Comparison of ENCODE assay signal across 9 cellular contexts in genomic region chr1:156898151-156898550, GRCh38. TPM values are rescaled to one million over a fixed set of nuclear protein-coding genes. Genes with fewer than 3 reads are reported as not detected.
DNase-seq lines count a peak whose midpoint lies in the region; ATAC-seq, FAIRE-seq and TF ChIP-seq lines count a peak whose summit lies in the region.
"Had no signal": no experiment of that assay in that cellular context is flagged by ENCODE, and none has a peak within 500 bp of the region (broad histone marks: within the 10 kb centered on the region; RNA-seq: fewer than 3 reads in every experiment).

No MANE protein-coding gene starts in this region.

- H3K79me2 ChIP-seq in endothelial cell of umbilical vein (ENCODE audit: control insufficient read depth, insufficient read depth, low read length), result peaks cover 92% of the 10 kb centered on the region

- H2AFZ ChIP-seq in endothelial cell of umbilical vein (ENCODE audit: low read depth, low read length), result no peak overlapping the region

- no peaks in the 10 kb centered on the region for H3K9me1 ChIP-seq in endothelial cell of umbilical vein (replicated peaks; ENCODE audit: control insufficient read depth, extremely low read depth, insufficient read depth, low read length)

- no peaks in the 10 kb centered on the region for H3K36me3 Mint-ChIP-seq in mesothelial cell of epicardium

- no peak overlapping the region for H3K4me3 Mint-ChIP-seq in mesothelial cell of epicardium

- peak; percentile 100 for FAIRE-seq in endothelial cell of umbilical vein (lab: Jason Lieb, UNC)

- H3K36me3 ChIP-seq in endothelial cell of umbilical vein (ENCODE audit: control insufficient read depth in 2 of 2, extremely low read depth in 1 of 2, insufficient read depth in 2 of 2, low read length in 2 of 2), result peaks cover 0 to 2% of the 10 kb centered on the region in 2 experiments
- no peaks in the 10 kb centered on the region for H3K36me3 ChIP-seq in effector memory CD4-positive, alpha-beta T cell (ENCODE audit: control insufficient read depth, insufficient read depth, low read length)

- H3K27me3 Mint-ChIP-seq in mesothelial cell of epicardium (ENCODE audit: low read depth), result peaks cover 7% of the 10 kb centered on the region

- no peak for TF ChIP-seq CTCF in endothelial cell of umbilical vein (IDR thresholded peaks at IDR 0.05; ENCODE audit: extremely low read depth in 1 of 2, insufficient read depth in 1 of 2, low read depth in 1 of 2, low read length in 2 of 2)
- no peak for TF ChIP-seq CTCF in mesothelial cell of epicardium (IDR thresholded peaks at IDR 0.05; ENCODE audit: unreplicated experiment)

- ATAC-seq in HG03460 (IDR thresholded peaks at IDR 0.05; ENCODE audit: unreplicated experiment), result no peak

- peak overlapping the region; percentile 77 for H3K27ac Mint-ChIP-seq in mesothelial cell of epicardium

- peak overlapping the region; percentile 95 for H3K27ac ChIP-seq in endothelial cell of umbilical vein (ENCODE audit: insufficient read depth, low read depth, low read length)
- H3K27ac ChIP-seq in effector memory CD4-positive, alpha-beta T cell (ENCODE audit: insufficient read depth, low read length, poor library complexity, severe bottlenecking), result no peak overlapping the region
- H3K27ac ChIP-seq: C4-2B had no signal

- POLR2A ChIA-PET in endothelial cell of umbilical vein (lab: Charles Lee), result no interaction called here

- peaks cover 54% of the 10 kb centered on the region for H3K4me1 Mint-ChIP-seq in mesothelial cell of epicardium

- DNase-seq in 8988T, result peak; percentile 89
- peak; percentile 22 for DNase-seq in NOMO-1 treated with dmso at 0.1 percent for 144 hours (lab: John Stamatoyannopoulos, UW; ENCODE audit: unreplicated experiment)
- DNase-seq in endothelial cell of umbilical vein (ENCODE audit: low read depth, low spot score), result peak; percentile 97
- no peak for DNase-seq in mesothelial cell of epicardium (ENCODE audit: low spot score in 2 of 2, unreplicated experiment in 2 of 2)
- DNase-seq in activated gamma-delta T cell (lab: John Stamatoyannopoulos, UW), result no peak
- no peak for DNase-seq in effector memory CD4-positive, alpha-beta T cell
- DNase-seq in HK-2 (ENCODE audit: unreplicated experiment), result no peak

- H3K4me3 ChIP-seq in endothelial cell of umbilical vein (replicated peaks in 1 of 3; ENCODE audit: insufficient read depth in 1 of 3, low read depth in 1 of 3, low read length in 3 of 3), result peak overlapping the region in 1 of 3 experiments; percentile 38
- no peak overlapping the region for H3K4me3 ChIP-seq in effector memory CD4-positive, alpha-beta T cell (ENCODE audit: insufficient read depth, low read depth, low read length, poor library complexity, severe bottlenecking)

- H3K4me2 ChIP-seq in endothelial cell of umbilical vein (ENCODE audit: insufficient read depth, low read length), result peak overlapping the region; percentile 96

- no peaks in the 10 kb centered on the region for H3K9me3 ChIP-seq in endothelial cell of umbilical vein (replicated peaks; ENCODE audit: control insufficient read depth, insufficient read depth, low read length)
- H3K9me3 ChIP-seq in effector memory CD4-positive, alpha-beta T cell (ENCODE audit: control insufficient read depth, low read length), result no peaks in the 10 kb centered on the region

- intact Hi-C loops in endothelial cell of umbilical vein (cut with micrococcal nuclease), result loop anchor here (10.0 kb wide), 1 partner anchor 393 kb away; the partner anchor contains the start of gene MEF2D

- H3K9ac ChIP-seq in endothelial cell of umbilical vein (replicated peaks; ENCODE audit: extremely low read depth, insufficient read depth, low read length), result peak overlapping the region; percentile 84

- no peaks in the 10 kb centered on the region for H3K27me3 ChIP-seq in endothelial cell of umbilical vein (ENCODE audit: control insufficient read depth in 2 of 2, insufficient read depth in 2 of 2, low read length in 2 of 2)
- H3K27me3 ChIP-seq in effector memory CD4-positive, alpha-beta T cell (replicated peaks; ENCODE audit: control insufficient read depth, insufficient read depth, low read length, poor library complexity, severe bottlenecking), result peaks cover 20% of the 10 kb centered on the region

- H3K9me3 Mint-ChIP-seq in mesothelial cell of epicardium, result no peaks in the 10 kb centered on the region

- TF ChIP-seq POLR2A in endothelial cell of umbilical vein (IDR thresholded peaks at IDR 0.05; ENCODE audit: low read depth, low read length), result no peak

- H3K4me1 ChIP-seq in endothelial cell of umbilical vein (ENCODE audit: control insufficient read depth, extremely low read depth, insufficient read depth, low read length), result peaks cover 80% of the 10 kb centered on the region
- H3K4me1 ChIP-seq in effector memory CD4-positive, alpha-beta T cell (ENCODE audit: control insufficient read depth, insufficient read depth, low read length, poor library complexity, severe bottlenecking), result peaks cover 6% of the 10 kb centered on the region

- H4K20me1 ChIP-seq in endothelial cell of umbilical vein (replicated peaks; ENCODE audit: control insufficient read depth, extremely low read depth, insufficient read depth, low read length), result no peaks in the 10 kb centered on the region

- dilution Hi-C loops in endothelial cell of umbilical vein (cut with MboI; ENCODE audit: extremely low pct_ligation_motif_present, low sequenced_read_pairs), result no loop called here

- BruUV-seq in endothelial cell of umbilical vein (replicated peaks; lab: Mats Ljungman, UMichigan), result no TSS peak

- CTCF ChIA-PET in endothelial cell of umbilical vein (lab: Charles Lee), result interaction anchor here (0.7 to 2.8 kb wide), 5 partner anchors 8 to 172 kb away, joined by 3 to 14 read pairs (median 7); partner anchors contain the start of gene LRRC71

TF ChIP-seq in endothelial cell of umbilical vein, 7 proteins besides CTCF, POLR2A, EP300 and RAD21:
- TF ChIP-seq POLR2AphosphoS5 (IDR thresholded peaks at IDR 0.05; ENCODE audit: insufficient read depth, low read depth, low read length), result peak; percentile 84
- peak; percentile 73 for TF ChIP-seq FOS (IDR thresholded peaks at IDR 0.05; ENCODE audit: borderline replicate concordance, insufficient read depth, low read length)
- TF ChIP-seq EZH2 (IDR thresholded peaks at IDR 0.05; ENCODE audit: borderline replicate concordance, low read depth, low read length, severe bottlenecking), result no peak
- TF ChIP-seq JUN (IDR thresholded peaks at IDR 0.05; ENCODE audit: borderline replicate concordance, insufficient read depth, insufficient read length, low read depth), result no peak
- no peak for TF ChIP-seq GATA2 (IDR thresholded peaks at IDR 0.05; ENCODE audit: insufficient read depth, insufficient read length, low read depth, low read length)
- TF ChIP-seq MYC (IDR thresholded peaks at IDR 0.05; ENCODE audit: low read depth, low read length), result no peak
- no peak for TF ChIP-seq MAX (IDR thresholded peaks at IDR 0.05; ENCODE audit: insufficient read depth, insufficient read length)

RNA-seq across cellular contexts. Expression of gene PEAR1, which starts 4.6 kb away (rescaled TPM):
- total RNA-seq in endothelial cell of umbilical vein (88.7 and 90.7 TPM in 2 replicates), mesothelial cell of epicardium (13.8 to 16.1 TPM (median 15.7 TPM) in 3 replicates)
- 101 and 106 TPM in 2 replicates for polyA plus RNA-seq in endothelial cell of umbilical vein
- polyA plus RNA-seq in endothelial cell of umbilical vein (2011; cell fraction: cytosol; rRNA removed), result 63.4 and 71.9 TPM in 2 replicates
- polyA plus RNA-seq in endothelial cell of umbilical vein (2011; cell fraction: nucleus; rRNA removed), result 345 and 371 TPM in 2 replicates
- 59.2 and 68.7 TPM in 2 replicates for polyA plus RNA-seq in endothelial cell of umbilical vein (2012)
- polyA minus RNA-seq in endothelial cell of umbilical vein, result 61.8 and 69.8 TPM in 2 replicates
- 0.31 TPM for polyA minus RNA-seq in endothelial cell of umbilical vein (2011; cell fraction: cytosol; rRNA and poly(A)+ RNA removed)
- polyA minus RNA-seq in endothelial cell of umbilical vein (2011; cell fraction: nucleus; rRNA and poly(A)+ RNA removed), result 62.5 and 69.6 TPM in 2 replicates

RNA-seq across cellular contexts. Expression of gene LRRC71, which starts 22.3 kb away (rescaled TPM):
- total RNA-seq in endothelial cell of umbilical vein (0.66 and 1.2 TPM in 2 replicates), mesothelial cell of epicardium (0.11 to 0.34 TPM (median 0.13 TPM) in 3 replicates)
- 0.33 and 0.35 TPM in 2 replicates for polyA plus RNA-seq in endothelial cell of umbilical vein
- polyA plus RNA-seq in endothelial cell of umbilical vein (2011; cell fraction: cytosol; rRNA removed), result 0.06 and 0.13 TPM in 2 replicates
- 2.0 and 2.6 TPM in 2 replicates for polyA plus RNA-seq in endothelial cell of umbilical vein (2011; cell fraction: nucleus; rRNA removed)
- polyA plus RNA-seq in endothelial cell of umbilical vein (2012), result 0.46 and 0.51 TPM in 2 replicates
- polyA minus RNA-seq in endothelial cell of umbilical vein, result 0.28 and 0.36 TPM in 2 replicates
- polyA minus RNA-seq in endothelial cell of umbilical vein (2011; cell fraction: cytosol; rRNA and poly(A)+ RNA removed), result not detected
- 0.63 TPM in 1 of 2 replicates, not detected in the other for polyA minus RNA-seq in endothelial cell of umbilical vein (2011; cell fraction: nucleus; rRNA and poly(A)+ RNA removed)

RNA-seq across cellular contexts. Expression of gene NTRK1, which starts 37.5 kb away (rescaled TPM):
- total RNA-seq in endothelial cell of umbilical vein (not detected in 2 replicates), mesothelial cell of epicardium (1.2 to 1.3 TPM (median 1.3 TPM) in 3 replicates)
- polyA plus RNA-seq in endothelial cell of umbilical vein, result 0.07 TPM in 1 of 2 replicates, not detected in the other
- polyA plus RNA-seq in endothelial cell of umbilical vein (2011; cell fraction: cytosol; rRNA removed), result 0.03 TPM in 1 of 2 replicates, not detected in the other
- 0.07 and 0.11 TPM in 2 replicates for polyA plus RNA-seq in endothelial cell of umbilical vein (2011; cell fraction: nucleus; rRNA removed)
- polyA plus RNA-seq in endothelial cell of umbilical vein (2012), result not detected in 2 replicates
- polyA minus RNA-seq in endothelial cell of umbilical vein, result 0.34 TPM in 1 of 2 replicates, not detected in the other
- not detected for polyA minus RNA-seq in endothelial cell of umbilical vein (2011; cell fraction: cytosol; rRNA and poly(A)+ RNA removed)
- polyA minus RNA-seq in endothelial cell of umbilical vein (2011; cell fraction: nucleus; rRNA and poly(A)+ RNA removed), result not detected in 2 replicates

RNA-seq across cellular contexts. Expression of gene INSRR, which starts 39.2 kb away (rescaled TPM):
- total RNA-seq in endothelial cell of umbilical vein, result not detected in 2 replicates
- polyA plus RNA-seq in endothelial cell of umbilical vein, result not detected in 2 replicates
- not detected in 2 replicates for polyA plus RNA-seq in endothelial cell of umbilical vein (2011; cell fraction: cytosol; rRNA removed)
- polyA plus RNA-seq in endothelial cell of umbilical vein (2011; cell fraction: nucleus; rRNA removed), result not detected in 2 replicates
- polyA plus RNA-seq in endothelial cell of umbilical vein (2012), result not detected in 2 replicates
- polyA minus RNA-seq in endothelial cell of umbilical vein, result not detected in 2 replicates
- not detected for polyA minus RNA-seq in endothelial cell of umbilical vein (2011; cell fraction: cytosol; rRNA and poly(A)+ RNA removed)
- not detected in 2 replicates for polyA minus RNA-seq in endothelial cell of umbilical vein (2011; cell fraction: nucleus; rRNA and poly(A)+ RNA removed)
- 0.45 to 0.66 TPM (median 0.51 TPM) in 3 replicates for total RNA-seq in mesothelial cell of epicardium

Comparison
In these comparisons a context has a peak if more than half of its experiments do, and no peak if none do; other contexts are left out.
1. DNase-seq: peak in 8988T (single experiment), NOMO-1 treated with dmso at 0.1 percent for 144 hours (single experiment) and endothelial cell of umbilical vein (single experiment); none in mesothelial cell of epicardium (0 of 2), activated gamma-delta T cell (single experiment), effector memory CD4-positive, alpha-beta T cell (0 of 3) and HK-2 (single experiment).